Comparison of ENCODE assay signal across 1 cellular context in genomic region chr18:34976534-34976898, GRCh38.
TF ChIP-seq lines count a peak whose summit lies in the region.

No MANE protein-coding gene starts in this region.

TF ChIP-seq in HepG2, 621 proteins besides CTCF, POLR2A, EP300 and RAD21 (continued from another document and continues in another):
- TF ChIP-seq, protein P1, sequence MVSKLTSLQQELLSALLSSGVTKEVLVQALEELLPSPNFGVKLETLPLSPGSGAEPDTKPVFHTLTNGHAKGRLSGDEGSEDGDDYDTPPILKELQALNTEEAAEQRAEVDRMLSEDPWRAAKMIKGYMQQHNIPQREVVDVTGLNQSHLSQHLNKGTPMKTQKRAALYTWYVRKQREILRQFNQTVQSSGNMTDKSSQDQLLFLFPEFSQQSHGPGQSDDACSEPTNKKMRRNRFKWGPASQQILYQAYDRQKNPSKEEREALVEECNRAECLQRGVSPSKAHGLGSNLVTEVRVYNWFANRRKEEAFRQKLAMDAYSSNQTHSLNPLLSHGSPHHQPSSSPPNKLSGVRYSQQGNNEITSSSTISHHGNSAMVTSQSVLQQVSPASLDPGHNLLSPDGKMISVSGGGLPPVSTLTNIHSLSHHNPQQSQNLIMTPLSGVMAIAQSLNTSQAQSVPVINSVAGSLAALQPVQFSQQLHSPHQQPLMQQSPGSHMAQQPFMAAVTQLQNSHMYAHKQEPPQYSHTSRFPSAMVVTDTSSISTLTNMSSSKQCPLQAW (CRISPR knock-in tag; IDR thresholded peaks at IDR 0.05), result no peak
- no peak for TF ChIP-seq ZNF10 (CRISPR knock-in tag; IDR thresholded peaks at IDR 0.05; ENCODE audit: borderline replicate concordance, low read depth)
- no peak for TF ChIP-seq ZNF564 (CRISPR knock-in tag; IDR thresholded peaks at IDR 0.05)
- no peak for TF ChIP-seq ZNF101 (CRISPR knock-in tag; IDR thresholded peaks at IDR 0.05; ENCODE audit: borderline replicate concordance, low read depth)
- peak; percentile 27; the same call in 1 of the 2 replicates for TF ChIP-seq ZFP82 (CRISPR knock-in tag; IDR thresholded peaks at IDR 0.05; ENCODE audit: borderline replicate concordance)
- no peak for TF ChIP-seq FOXA3 (CRISPR knock-in tag; IDR thresholded peaks at IDR 0.05)
- TF ChIP-seq DMAP1 (CRISPR knock-in tag; IDR thresholded peaks at IDR 0.05), result no peak
- TF ChIP-seq RXRB (CRISPR knock-in tag; IDR thresholded peaks at IDR 0.05; ENCODE audit: borderline replicate concordance), result no peak
- no peak for TF ChIP-seq DZIP1 (CRISPR knock-in tag; IDR thresholded peaks at IDR 0.05)
- TF ChIP-seq ZNF124 (CRISPR knock-in tag; IDR thresholded peaks at IDR 0.05), result peak; percentile 57; the same call in 1 of the 2 replicates
- TF ChIP-seq, protein P2, sequence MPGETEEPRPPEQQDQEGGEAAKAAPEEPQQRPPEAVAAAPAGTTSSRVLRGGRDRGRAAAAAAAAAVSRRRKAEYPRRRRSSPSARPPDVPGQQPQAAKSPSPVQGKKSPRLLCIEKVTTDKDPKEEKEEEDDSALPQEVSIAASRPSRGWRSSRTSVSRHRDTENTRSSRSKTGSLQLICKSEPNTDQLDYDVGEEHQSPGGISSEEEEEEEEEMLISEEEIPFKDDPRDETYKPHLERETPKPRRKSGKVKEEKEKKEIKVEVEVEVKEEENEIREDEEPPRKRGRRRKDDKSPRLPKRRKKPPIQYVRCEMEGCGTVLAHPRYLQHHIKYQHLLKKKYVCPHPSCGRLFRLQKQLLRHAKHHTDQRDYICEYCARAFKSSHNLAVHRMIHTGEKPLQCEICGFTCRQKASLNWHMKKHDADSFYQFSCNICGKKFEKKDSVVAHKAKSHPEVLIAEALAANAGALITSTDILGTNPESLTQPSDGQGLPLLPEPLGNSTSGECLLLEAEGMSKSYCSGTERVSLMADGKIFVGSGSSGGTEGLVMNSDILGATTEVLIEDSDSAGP (CRISPR knock-in tag; IDR thresholded peaks at IDR 0.05; ENCODE audit: borderline replicate concordance), result no peak
- TF ChIP-seq RBFOX2 (IDR thresholded peaks at IDR 0.05; ENCODE audit: low read depth, low read length), result no peak
- TF ChIP-seq RCOR2 (CRISPR knock-in tag; IDR thresholded peaks at IDR 0.05), result no peak
- TF ChIP-seq HMG20A (CRISPR knock-in tag; IDR thresholded peaks at IDR 0.05; ENCODE audit: borderline replicate concordance), result no peak
- no peak for TF ChIP-seq NFAT5 (CRISPR knock-in tag; IDR thresholded peaks at IDR 0.05)
- TF ChIP-seq ZNF550 (CRISPR knock-in tag; IDR thresholded peaks at IDR 0.05; ENCODE audit: borderline replicate concordance), result no peak
- TF ChIP-seq PAX8 (CRISPR knock-in tag; IDR thresholded peaks at IDR 0.05; ENCODE audit: borderline replicate concordance), result no peak
- TF ChIP-seq NCOA2 (CRISPR knock-in tag; IDR thresholded peaks at IDR 0.05), result no peak
- no peak for TF ChIP-seq ZNF776 (CRISPR knock-in tag; IDR thresholded peaks at IDR 0.05)
- no peak for TF ChIP-seq CHD4 (IDR thresholded peaks at IDR 0.05; ENCODE audit: borderline replicate concordance, low read length)
- no peak for TF ChIP-seq ZNF704 (CRISPR knock-in tag; IDR thresholded peaks at IDR 0.05; ENCODE audit: borderline replicate concordance)
- TF ChIP-seq GATA4 (IDR thresholded peaks at IDR 0.05; ENCODE audit: borderline replicate concordance, low read depth), result no peak
- no peak for TF ChIP-seq MAFK (conservative IDR thresholded peaks at IDR 0.05 in 1 of 2, IDR thresholded peaks at IDR 0.05 in 1 of 2; ENCODE audit: low read length in 2 of 2)
- no peak for TF ChIP-seq ZNF282 (IDR thresholded peaks at IDR 0.05; ENCODE audit: partially characterized antibody)
- TF ChIP-seq GFI1 (CRISPR knock-in tag; IDR thresholded peaks at IDR 0.05; ENCODE audit: borderline replicate concordance), result no peak
- TF ChIP-seq ASH2L (IDR thresholded peaks at IDR 0.05; ENCODE audit: insufficient read length, low read depth, low read length), result no peak
- TF ChIP-seq ATRX (CRISPR knock-in tag; IDR thresholded peaks at IDR 0.05; ENCODE audit: borderline replicate concordance), result no peak
- no peak; the same call in 1 of the 2 replicates for TF ChIP-seq ZBTB7B (CRISPR knock-in tag; IDR thresholded peaks at IDR 0.05)
- no peak for TF ChIP-seq RBM22 (optimal IDR thresholded peaks at IDR 0.05; ENCODE audit: low read length)
- 0 out of 2 replicates have a peak, but pooled peaks have one; percentile 28 for TF ChIP-seq ZNF614 (CRISPR knock-in tag; IDR thresholded peaks at IDR 0.05; ENCODE audit: borderline replicate concordance)
- TF ChIP-seq ZMYM2 (CRISPR knock-in tag; IDR thresholded peaks at IDR 0.05), result no peak
- TF ChIP-seq, protein P3, sequence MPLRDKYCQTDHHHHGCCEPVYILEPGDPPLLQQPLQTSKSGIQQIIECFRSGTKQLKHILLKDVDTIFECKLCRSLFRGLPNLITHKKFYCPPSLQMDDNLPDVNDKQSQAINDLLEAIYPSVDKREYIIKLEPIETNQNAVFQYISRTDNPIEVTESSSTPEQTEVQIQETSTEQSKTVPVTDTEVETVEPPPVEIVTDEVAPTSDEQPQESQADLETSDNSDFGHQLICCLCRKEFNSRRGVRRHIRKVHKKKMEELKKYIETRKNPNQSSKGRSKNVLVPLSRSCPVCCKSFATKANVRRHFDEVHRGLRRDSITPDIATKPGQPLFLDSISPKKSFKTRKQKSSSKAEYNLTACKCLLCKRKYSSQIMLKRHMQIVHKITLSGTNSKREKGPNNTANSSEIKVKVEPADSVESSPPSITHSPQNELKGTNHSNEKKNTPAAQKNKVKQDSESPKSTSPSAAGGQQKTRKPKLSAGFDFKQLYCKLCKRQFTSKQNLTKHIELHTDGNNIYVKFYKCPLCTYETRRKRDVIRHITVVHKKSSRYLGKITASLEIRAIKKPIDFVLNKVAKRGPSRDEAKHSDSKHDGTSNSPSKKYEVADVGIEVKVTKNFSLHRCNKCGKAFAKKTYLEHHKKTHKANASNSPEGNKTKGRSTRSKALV (CRISPR knock-in tag; IDR thresholded peaks at IDR 0.05), result no peak
- no peak for TF ChIP-seq ATM (IDR thresholded peaks at IDR 0.05; ENCODE audit: borderline replicate concordance)
- TF ChIP-seq, protein P4, sequence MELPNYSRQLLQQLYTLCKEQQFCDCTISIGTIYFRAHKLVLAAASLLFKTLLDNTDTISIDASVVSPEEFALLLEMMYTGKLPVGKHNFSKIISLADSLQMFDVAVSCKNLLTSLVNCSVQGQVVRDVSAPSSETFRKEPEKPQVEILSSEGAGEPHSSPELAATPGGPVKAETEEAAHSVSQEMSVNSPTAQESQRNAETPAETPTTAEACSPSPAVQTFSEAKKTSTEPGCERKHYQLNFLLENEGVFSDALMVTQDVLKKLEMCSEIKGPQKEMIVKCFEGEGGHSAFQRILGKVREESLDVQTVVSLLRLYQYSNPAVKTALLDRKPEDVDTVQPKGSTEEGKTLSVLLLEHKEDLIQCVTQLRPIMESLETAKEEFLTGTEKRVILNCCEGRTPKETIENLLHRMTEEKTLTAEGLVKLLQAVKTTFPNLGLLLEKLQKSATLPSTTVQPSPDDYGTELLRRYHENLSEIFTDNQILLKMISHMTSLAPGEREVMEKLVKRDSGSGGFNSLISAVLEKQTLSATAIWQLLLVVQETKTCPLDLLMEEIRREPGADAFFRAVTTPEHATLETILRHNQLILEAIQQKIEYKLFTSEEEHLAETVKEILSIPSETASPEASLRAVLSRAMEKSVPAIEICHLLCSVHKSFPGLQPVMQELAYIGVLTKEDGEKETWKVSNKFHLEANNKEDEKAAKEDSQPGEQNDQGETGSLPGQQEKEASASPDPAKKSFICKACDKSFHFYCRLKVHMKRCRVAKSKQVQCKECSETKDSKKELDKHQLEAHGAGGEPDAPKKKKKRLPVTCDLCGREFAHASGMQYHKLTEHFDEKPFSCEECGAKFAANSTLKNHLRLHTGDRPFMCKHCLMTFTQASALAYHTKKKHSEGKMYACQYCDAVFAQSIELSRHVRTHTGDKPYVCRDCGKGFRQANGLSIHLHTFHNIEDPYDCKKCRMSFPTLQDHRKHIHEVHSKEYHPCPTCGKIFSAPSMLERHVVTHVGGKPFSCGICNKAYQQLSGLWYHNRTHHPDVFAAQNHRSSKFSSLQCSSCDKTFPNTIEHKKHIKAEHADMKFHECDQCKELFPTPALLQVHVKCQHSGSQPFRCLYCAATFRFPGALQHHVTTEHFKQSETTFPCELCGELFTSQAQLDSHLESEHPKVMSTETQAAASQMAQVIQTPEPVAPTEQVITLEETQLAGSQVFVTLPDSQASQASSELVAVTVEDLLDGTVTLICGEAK (IDR thresholded peaks at IDR 0.05), result no peak
- TF ChIP-seq, protein P4 (CRISPR knock-in tag; IDR thresholded peaks at IDR 0.05), result no peak
